19 cellular contexts compared by ENCODE assay signal in genomic region chr15:67943961-67944674, GRCh38.
A peak's percentile ranks its signal among the peaks of the same experiment; 100 is the strongest.
DNase-seq lines count a peak whose midpoint lies in the region; ATAC-seq, FAIRE-seq and TF ChIP-seq lines count a peak whose summit lies in the region.
"Had no signal": no experiment of that assay in that cellular context is flagged by ENCODE, and none has a peak within 500 bp of the region (broad histone marks: within the 10 kb centered on the region; RNA-seq: fewer than 3 reads in every experiment).

No MANE protein-coding gene starts in this region.

- no peaks in the 10 kb centered on the region for H3K4me1 ChIP-seq in breast epithelium
- H3K4me1 ChIP-seq in HepG2 (ENCODE audit: insufficient read depth, low read length) = peaks cover 70% of the 10 kb centered on the region
- peaks cover 0 to 5% of the 10 kb centered on the region in 2 donors for H3K4me1 ChIP-seq in aorta (ENCODE audit: control insufficient read depth in 1 of 2, insufficient read depth in 2 of 2, low read length in 2 of 2)
- H3K4me1 ChIP-seq: parathyroid adenoma had no signal

- ATAC-seq in HepG2 = no peak
- peak; percentile 41 for ATAC-seq in sciatic nerve
- peak; percentile 82 for ATAC-seq in aorta (ENCODE audit: low FRiP score)
- no peak for ATAC-seq in GM18907 (IDR thresholded peaks at IDR 0.05; ENCODE audit: unreplicated experiment)
- ATAC-seq: GM23338, mucosa of descending colon had no signal

- no peak overlapping the region for H3K9ac ChIP-seq in HepG2 (ENCODE audit: insufficient read depth, low read depth, low read length)
- H3K9ac ChIP-seq: BLaER1, parathyroid adenoma had no signal

- in situ Hi-C loops in HepG2 (cut with HindIII; ENCODE audit: extremely low pct_ligation_motif_present, low pct_unique_long_range_greater_than_20kb) = no loop called here

- no peaks in the 10 kb centered on the region for H3K36me3 Mint-ChIP-seq in MCF 10A (ENCODE audit: insufficient read depth, unreplicated experiment)
- no peaks in the 10 kb centered on the region for H3K36me3 Mint-ChIP-seq in activated T-helper 1 cell treated with anti-CD3 and anti-CD28 coated beads, Interleukin-12 subunit alpha, Interleukin-12 subunit beta, Interleukin-2, Interleukin-4 antibody, amounts not matched to agents 30 ng/mL and 10 ng/mL and 1 ng/mL, durations not matched to agents 14 hours and 24 hours and 36 hours (ENCODE audit: low read depth)

- TF ChIP-seq EP300 in HepG2 (IDR thresholded peaks at IDR 0.05; ENCODE audit: low read depth in 2 of 2, low read length in 2 of 2) = no peak
- no peak for TF ChIP-seq EP300 in HepG2 (CRISPR knock-in tag; IDR thresholded peaks at IDR 0.05; ENCODE audit: borderline replicate concordance)

- H3K79me2 ChIP-seq in HepG2 (ENCODE audit: insufficient read depth, low read length) = peaks cover 22% of the 10 kb centered on the region
- H3K79me2 ChIP-seq: parathyroid adenoma had no signal

- peak overlapping the region in 1 of 2 donors; percentile 56 for H3K27ac ChIP-seq in breast epithelium
- H3K27ac ChIP-seq in HepG2 (ENCODE audit: extremely low read length, insufficient read depth, low read length) = no peak overlapping the region
- H3K27ac ChIP-seq in aorta (ENCODE audit: low read depth in 1 of 2, low read length in 2 of 2) = peak overlapping the region; percentile 64 to 85
- H3K27ac ChIP-seq: 22Rv1, BLaER1, parathyroid adenoma had no signal

- no peak overlapping the region for H2AFZ ChIP-seq in HepG2 (ENCODE audit: low read length)
- H2AFZ ChIP-seq: GM23338, parathyroid adenoma had no signal

- TF ChIP-seq RAD21 in HepG2 (CRISPR knock-in tag; IDR thresholded peaks at IDR 0.05) = no peak

- H3K4me3 Mint-ChIP-seq in MCF 10A (ENCODE audit: unreplicated experiment) = peak overlapping the region; percentile 38
- H3K4me3 Mint-ChIP-seq in activated T-helper 1 cell treated with anti-CD3 and anti-CD28 coated beads, Interleukin-12 subunit alpha, Interleukin-12 subunit beta, Interleukin-2, Interleukin-4 antibody, amounts not matched to agents 30 ng/mL and 10 ng/mL and 1 ng/mL, durations not matched to agents 14 hours and 24 hours and 36 hours = no peak overlapping the region
- H3K4me3 Mint-ChIP-seq: activated CD4-positive, alpha-beta T cell treated with anti-CD3 and anti-CD28 coated beads, Interleukin-2, amount 10 ng/mL, durations not matched to agents 24 days and 14 days; activated T-cell treated with anti-CD3 and anti-CD28 coated beads, Interleukin-2, amount 50 U/mL, for 24 hours; GM23338 had no signal

- no peak overlapping the region for H3K4me3 ChIP-seq in breast epithelium
- H3K4me3 ChIP-seq in HepG2 (replicated peaks in 1 of 3; ENCODE audit: insufficient read depth in 1 of 3, low read depth in 2 of 3, low read length in 3 of 3) = no peak overlapping the region
- H3K4me3 ChIP-seq in aorta (ENCODE audit: low read length in 2 of 2) = no peak overlapping the region
- H3K4me3 ChIP-seq: BLaER1, GM23338, mucosa of descending colon had no signal

- H3K36me3 ChIP-seq in breast epithelium (no peaks in the 10 kb centered on the region), HepG2 (replicated peaks in 1 of 2; ENCODE audit: control insufficient read depth in 1 of 2, insufficient read depth in 2 of 2, low read length in 2 of 2) (no peaks in the 10 kb centered on the region), aorta (ENCODE audit: control insufficient read depth in 1 of 2, insufficient read depth in 2 of 2, low read length in 1 of 2) (no peaks in the 10 kb centered on the region)
- H3K36me3 ChIP-seq: BLaER1 had no signal

- no peak for TF ChIP-seq CTCF in MCF 10A (IDR thresholded peaks at IDR 0.05; ENCODE audit: unreplicated experiment)
- TF ChIP-seq CTCF in breast epithelium (IDR thresholded peaks at IDR 0.05) = no peak
- TF ChIP-seq CTCF in HepG2 (CRISPR knock-in tag; IDR thresholded peaks at IDR 0.05) = no peak

- CTCF ChIA-PET in MCF 10A (lab: Yijun Ruan, JAX) = no interaction called here
- CTCF ChIA-PET in HepG2 (lab: Yijun Ruan, JAX; ENCODE audit: low intra/inter-chr PET ratio, low total read pairs) = no interaction called here

- POLR2A ChIA-PET in MCF 10A (lab: Yijun Ruan, JAX) (interaction anchor here (4.5 kb wide), 1 partner anchor 111 kb away, joined by 26 read pairs; the partner anchor contains the start of gene PIAS1), HepG2 (lab: Yijun Ruan, JAX) (no interaction called here)

- DNase-seq in MCF 10A (ENCODE audit: unreplicated experiment) = peak; percentile 63
- DNase-seq in breast epithelium (ENCODE audit: low spot score in 2 of 2) = no peak
- DNase-seq in HepG2 (ENCODE audit: low spot score) = no peak
- no peak for DNase-seq in sciatic nerve (ENCODE audit: low spot score)
- DNase-seq in aorta = peak; percentile 73 to 85
- no peak for DNase-seq in activated T-helper 1 cell treated with anti-CD3 and anti-CD28 coated beads, Interleukin-12 subunit alpha, Interleukin-12 subunit beta, Interleukin-2, Interleukin-4 antibody, amounts not matched to agents 30 ng/mL and 10 ng/mL and 1 ng/mL, durations not matched to agents 14 hours and 24 hours and 36 hours (ENCODE audit: low spot score)
- no peak for DNase-seq in NAMALWA (ENCODE audit: low spot score)
- DNase-seq: activated CD4-positive, alpha-beta T cell treated with anti-CD3 and anti-CD28 coated beads, Interleukin-2, amount 10 ng/mL, durations not matched to agents 24 days and 14 days; activated T-cell treated with anti-CD3 and anti-CD28 coated beads, Interleukin-2, amount 50 U/mL, for 24 hours; DMS79; islet precursor cell; NCI-H1436 treated with DMSO at 0.1 percent for 48 hours; T-helper 9 cell had no signal

- intact Hi-C loops in MCF 10A (cut with micrococcal nuclease) (loop anchor here (5.0 kb wide), 1 partner anchor 62 kb away; no protein-coding TSS in a partner anchor), breast epithelium (cut with DNase I; ENCODE audit: low total_unique reads) (no loop called here), HepG2 (cut with micrococcal nuclease; ENCODE audit: unreplicated experiment) (no loop called here), sciatic nerve (cut with DNase I) (loop anchor here (10.0 kb wide), 1 partner anchor 49 kb away; no protein-coding TSS in a partner anchor), aorta (cut with DNase I) (no loop called here)
- intact Hi-C loops in activated T-helper 1 cell treated with anti-CD3 and anti-CD28 coated beads, Interleukin-12 subunit alpha, Interleukin-12 subunit beta, Interleukin-2, Interleukin-4 antibody, amounts not matched to agents 30 ng/mL and 10 ng/mL and 1 ng/mL, durations not matched to agents 14 hours and 24 hours and 36 hours (cut with micrococcal nuclease) = no loop called here

- no peak overlapping the region; the same call in 1 of the 2 replicates for H3K4me2 ChIP-seq in HepG2 (ENCODE audit: low read depth, low read length)
- H3K4me2 ChIP-seq: BLaER1, GM23338 had no signal

- peak overlapping the region; percentile 91 for H3K27ac Mint-ChIP-seq in MCF 10A (ENCODE audit: low read depth, unreplicated experiment)
- no peak overlapping the region for H3K27ac Mint-ChIP-seq in activated T-helper 1 cell treated with anti-CD3 and anti-CD28 coated beads, Interleukin-12 subunit alpha, Interleukin-12 subunit beta, Interleukin-2, Interleukin-4 antibody, amounts not matched to agents 30 ng/mL and 10 ng/mL and 1 ng/mL, durations not matched to agents 14 hours and 24 hours and 36 hours
- H3K27ac Mint-ChIP-seq: activated CD4-positive, alpha-beta T cell treated with anti-CD3 and anti-CD28 coated beads, Interleukin-2, amount 10 ng/mL, durations not matched to agents 24 days and 14 days; activated T-cell treated with anti-CD3 and anti-CD28 coated beads, Interleukin-2, amount 50 U/mL, for 24 hours; GM23338 had no signal

- peaks cover 43% of the 10 kb centered on the region for H3K4me1 Mint-ChIP-seq in MCF 10A (ENCODE audit: insufficient read depth, unreplicated experiment)
- H3K4me1 Mint-ChIP-seq in activated T-helper 1 cell treated with anti-CD3 and anti-CD28 coated beads, Interleukin-12 subunit alpha, Interleukin-12 subunit beta, Interleukin-2, Interleukin-4 antibody, amounts not matched to agents 30 ng/mL and 10 ng/mL and 1 ng/mL, durations not matched to agents 14 hours and 24 hours and 36 hours (ENCODE audit: low read depth) = peaks cover 5% of the 10 kb centered on the region

- no peak for TF ChIP-seq POLR2A in breast epithelium (IDR thresholded peaks at IDR 0.05)
- no peak for TF ChIP-seq POLR2A in HepG2 (IDR thresholded peaks at IDR 0.05; ENCODE audit: insufficient read depth in 1 of 2, low read depth in 2 of 2, low read length in 2 of 2)

- no peaks in the 10 kb centered on the region for H3K27me3 ChIP-seq in breast epithelium
- no peaks in the 10 kb centered on the region; a peak in 1 of 5 replicates for H3K27me3 ChIP-seq in HepG2 (ENCODE audit: control insufficient read depth in 1 of 2, insufficient read depth in 2 of 2, low read length in 2 of 2)
- H3K27me3 ChIP-seq in aorta (ENCODE audit: control insufficient read depth in 1 of 2, insufficient read depth in 2 of 2, low read length in 1 of 2) = no peaks in the 10 kb centered on the region
- H3K27me3 ChIP-seq: BLaER1 had no signal

- no peaks in the 10 kb centered on the region for H3K9me3 ChIP-seq in breast epithelium
- H3K9me3 ChIP-seq in HepG2 (ENCODE audit: low read length) = no peaks in the 10 kb centered on the region
- H3K9me3 ChIP-seq in aorta (ENCODE audit: control insufficient read depth, low read length) = no peaks in the 10 kb centered on the region
- H3K9me3 ChIP-seq: BLaER1, mucosa of descending colon had no signal

- no peaks in the 10 kb centered on the region for H3K27me3 Mint-ChIP-seq in MCF 10A (ENCODE audit: insufficient read depth, unreplicated experiment)
- no peaks in the 10 kb centered on the region for H3K27me3 Mint-ChIP-seq in activated T-helper 1 cell treated with anti-CD3 and anti-CD28 coated beads, Interleukin-12 subunit alpha, Interleukin-12 subunit beta, Interleukin-2, Interleukin-4 antibody, amounts not matched to agents 30 ng/mL and 10 ng/mL and 1 ng/mL, durations not matched to agents 14 hours and 24 hours and 36 hours (ENCODE audit: insufficient read depth)
- H3K27me3 Mint-ChIP-seq: activated CD4-positive, alpha-beta T cell treated with anti-CD3 and anti-CD28 coated beads, Interleukin-2, amount 10 ng/mL, durations not matched to agents 24 days and 14 days; activated T-cell treated with anti-CD3 and anti-CD28 coated beads, Interleukin-2, amount 50 U/mL, for 24 hours had no signal

- 50% methylated on average over 4 of the region's 11 CpGs for WGBS in HepG2 (ENCODE audit: low lambda C conversion rate)
- WGBS in aorta, 2 donors = 6 to 22% methylated on average over 11 of the region's 11 CpGs

- no peaks in the 10 kb centered on the region for H4K20me1 ChIP-seq in HepG2 (ENCODE audit: insufficient read depth, low read length)
- H4K20me1 ChIP-seq: BLaER1 had no signal

- no peaks in the 10 kb centered on the region for H3K9me3 Mint-ChIP-seq in MCF 10A (ENCODE audit: unreplicated experiment)
- no peaks in the 10 kb centered on the region for H3K9me3 Mint-ChIP-seq in activated T-helper 1 cell treated with anti-CD3 and anti-CD28 coated beads, Interleukin-12 subunit alpha, Interleukin-12 subunit beta, Interleukin-2, Interleukin-4 antibody, amounts not matched to agents 30 ng/mL and 10 ng/mL and 1 ng/mL, durations not matched to agents 14 hours and 24 hours and 36 hours
- H3K9me3 Mint-ChIP-seq: activated CD4-positive, alpha-beta T cell treated with anti-CD3 and anti-CD28 coated beads, Interleukin-2, amount 10 ng/mL, durations not matched to agents 24 days and 14 days had no signal

- no peak for FAIRE-seq in HepG2 (lab: Jason Lieb, UNC)

- BruUV-seq in MCF 10A (replicated peaks; lab: Mats Ljungman, UMichigan) = no TSS peak
- no TSS peak for BruUV-seq in HepG2 (replicated peaks; lab: Mats Ljungman, UMichigan)

Comparison
In these comparisons a context has a peak if more than half of its experiments do, and no peak if none do; other contexts are left out.
1. DNase-seq: peak in MCF 10A (single experiment) and aorta (2 of 2); none in breast epithelium (0 of 2), HepG2 (single experiment), sciatic nerve (single experiment), activated T-helper 1 cell treated with anti-CD3 and anti-CD28 coated beads, Interleukin-12 subunit alpha, Interleukin-12 subunit beta, Interleukin-2, Interleukin-4 antibody, amounts not matched to agents 30 ng/mL and 10 ng/mL and 1 ng/mL, durations not matched to agents 14 hours and 24 hours and 36 hours (single experiment) and NAMALWA (single experiment).
2. intact Hi-C loops: an anchor here in MCF 10A (5.0 kb wide) and sciatic nerve (10.0 kb wide); none called in breast epithelium, HepG2, aorta and activated T-helper 1 cell treated with anti-CD3 and anti-CD28 coated beads, Interleukin-12 subunit alpha, Interleukin-12 subunit beta, Interleukin-2, Interleukin-4 antibody, amounts not matched to agents 30 ng/mL and 10 ng/mL and 1 ng/mL, durations not matched to agents 14 hours and 24 hours and 36 hours.
3. ATAC-seq: peak in sciatic nerve (single experiment) and aorta (single experiment); none in HepG2 (single experiment) and GM18907 (single experiment).